Comparison of ENCODE assay signal across 17 cellular contexts in the genomic region with DNA sequence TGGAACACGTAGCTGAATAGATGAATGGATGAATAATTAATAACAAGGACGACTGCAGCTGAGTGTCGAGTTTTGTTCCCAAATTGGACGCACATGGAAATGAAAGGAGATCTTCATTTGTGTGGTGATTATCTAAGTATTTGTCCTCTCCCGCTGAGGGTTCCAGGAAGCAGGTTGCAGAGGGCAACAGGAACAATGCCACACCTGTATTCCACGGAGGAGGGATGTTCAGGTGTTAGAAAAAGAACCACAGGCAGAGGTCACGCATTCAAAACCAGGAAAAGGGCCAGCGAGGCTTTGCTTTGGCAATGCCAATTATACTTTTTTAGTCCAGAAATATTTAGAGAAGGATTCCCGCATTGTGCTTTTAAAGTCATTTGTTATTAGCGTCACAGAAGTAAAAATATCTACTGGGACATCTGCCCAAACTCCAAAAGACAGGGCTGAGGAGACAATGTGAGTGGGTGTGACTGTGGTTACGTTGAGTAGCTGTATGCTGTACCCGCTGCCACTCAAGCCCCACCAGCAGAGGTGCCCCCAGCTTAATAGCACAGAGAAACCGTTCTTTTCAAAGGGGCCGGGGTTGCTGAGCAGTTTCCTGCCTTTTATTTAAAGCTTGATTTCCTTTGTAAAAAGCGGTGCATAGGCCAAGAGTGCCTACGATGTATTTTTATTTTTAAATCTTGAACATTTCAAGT.
DNase-seq lines count a peak whose midpoint lies in the region; ATAC-seq, FAIRE-seq and TF ChIP-seq lines count a peak whose summit lies in the region.
"Had no signal": no experiment of that assay in that cellular context is flagged by ENCODE, and none has a peak within 500 bp of the region (broad histone marks: within the 10 kb centered on the region; RNA-seq: fewer than 3 reads in every experiment).

No MANE protein-coding gene starts in this region.

- H3K36me3 Mint-ChIP-seq in astrocyte (ENCODE audit: low read depth, unreplicated experiment) = no peaks in the 10 kb centered on the region
- H3K36me3 Mint-ChIP-seq: WTC11 had no signal

- peaks cover 3% of the 10 kb centered on the region for H3K4me1 ChIP-seq in astrocyte (ENCODE audit: insufficient read depth, low read length)
- no peaks in the 10 kb centered on the region for H3K4me1 ChIP-seq in prostate gland (replicated peaks)

- H3K4me1 Mint-ChIP-seq in astrocyte (ENCODE audit: low read depth, unreplicated experiment) = peaks cover 4% of the 10 kb centered on the region

- ATAC-seq in HG03135 (IDR thresholded peaks at IDR 0.05; ENCODE audit: unreplicated experiment) = no peak
- ATAC-seq: WTC11 had no signal

- H3K79me2 ChIP-seq in astrocyte (ENCODE audit: insufficient read depth, low read length) = no peaks in the 10 kb centered on the region

- FAIRE-seq in astrocyte (lab: Jason Lieb, UNC) = no peak
- FAIRE-seq: A204.1, H1 had no signal

- H3K27me3 ChIP-seq in astrocyte (ENCODE audit: insufficient read depth, low read length) (peaks cover 22% of the 10 kb centered on the region), prostate gland (replicated peaks; ENCODE audit: insufficient read depth) (no peaks in the 10 kb centered on the region)

- DNase-seq in NCI-H345 (lab: John Stamatoyannopoulos, UW) = peak; percentile 16
- DNase-seq in NCI-H345 treated with DMSO at 0.1 percent for 48 hours (lab: John Stamatoyannopoulos, UW; ENCODE audit: unreplicated experiment) = no peak
- DNase-seq in NCI-H2081 treated with DMSO at 0.1 percent for 48 hours (lab: John Stamatoyannopoulos, UW) = peak; percentile 35
- DNase-seq in astrocyte (ENCODE audit: low read depth) = peak; percentile 53
- peak; percentile 18 for DNase-seq in prostate gland (ENCODE audit: low spot score)
- DNase-seq in NK-92 treated with Interleukin-12 subunit alpha and Interleukin-12 subunit beta, amount 100 ng/mL, for 24 hours (lab: John Stamatoyannopoulos, UW) = no peak
- no peak for DNase-seq in activated effector memory CD4-positive, alpha-beta T cell treated with Interleukin-2 at 50 U/mL for 16 hours
- DNase-seq: activated T-cell treated with anti-CD3 and anti-CD28 coated beads for 4 hours, hypothalamus, KG1, NCI-H510A, SHP77 treated with DMSO at 0.1 percent for 48 hours had no signal

- intact Hi-C loops in prostate gland (cut with DNase I) = no loop called here

- no peak overlapping the region for H3K4me3 ChIP-seq in astrocyte (ENCODE audit: insufficient read depth, low read depth, low read length)
- H3K4me3 ChIP-seq in prostate gland = no peak overlapping the region
- H3K4me3 ChIP-seq: coronary artery had no signal

- H3K36me3 ChIP-seq in astrocyte (ENCODE audit: insufficient read depth, low read length) (no peaks in the 10 kb centered on the region), prostate gland (no peaks in the 10 kb centered on the region)

- H3K27ac ChIP-seq in astrocyte (ENCODE audit: low read depth, low read length) (no peak overlapping the region), prostate gland (no peak overlapping the region)
- H3K27ac ChIP-seq: coronary artery had no signal

- no peaks in the 10 kb centered on the region for H4K20me1 ChIP-seq in astrocyte (ENCODE audit: insufficient read depth, low read length)

- H3K4me3 Mint-ChIP-seq in astrocyte (ENCODE audit: unreplicated experiment) = no peak overlapping the region
- H3K4me3 Mint-ChIP-seq: WTC11 had no signal

- H3K4me2 ChIP-seq in astrocyte (ENCODE audit: low read length) = no peak overlapping the region

- H3K27me3 Mint-ChIP-seq in astrocyte (ENCODE audit: low read depth, unreplicated experiment) = peaks cover 41% of the 10 kb centered on the region

- no peak for TF ChIP-seq POLR2A in prostate gland (IDR thresholded peaks at IDR 0.05)

- 19% methylated on average over 16 of the region's 16 CpGs for WGBS in prostate gland

- no peak overlapping the region for H3K27ac Mint-ChIP-seq in astrocyte (ENCODE audit: unreplicated experiment)
- H3K27ac Mint-ChIP-seq: WTC11 had no signal

- H3K9me3 ChIP-seq in astrocyte (ENCODE audit: insufficient read depth, low read depth, low read length) (no peaks in the 10 kb centered on the region), prostate gland (no peaks in the 10 kb centered on the region)

- H2AFZ ChIP-seq in astrocyte (ENCODE audit: low read depth, low read length) = no peak overlapping the region

- no peak overlapping the region for H3K9ac ChIP-seq in astrocyte (ENCODE audit: low read length)

- no peak for TF ChIP-seq CTCF in astrocyte (IDR thresholded peaks at IDR 0.05; ENCODE audit: insufficient read depth, low read depth, low read length)
- TF ChIP-seq CTCF in prostate gland (IDR thresholded peaks at IDR 0.05) = no peak

- no peaks in the 10 kb centered on the region for H3K9me3 Mint-ChIP-seq in astrocyte (ENCODE audit: unreplicated experiment)
- H3K9me3 Mint-ChIP-seq: WTC11 had no signal

Comparison
In these comparisons a context has a peak if more than half of its experiments do, and no peak if none do; other contexts are left out.
1. DNase-seq: peak in NCI-H345 (single experiment), NCI-H2081 treated with DMSO at 0.1 percent for 48 hours (single experiment), astrocyte (single experiment) and prostate gland (single experiment); none in NCI-H345 treated with DMSO at 0.1 percent for 48 hours (single experiment), NK-92 treated with Interleukin-12 subunit alpha and Interleukin-12 subunit beta, amount 100 ng/mL, for 24 hours (single experiment) and activated effector memory CD4-positive, alpha-beta T cell treated with Interleukin-2 at 50 U/mL for 16 hours (single experiment).